ENCODE assay signal across 20 cellular contexts in genomic region chr17:22300731-22301352, GRCh38.
"Had no signal": no experiment of that assay in that cellular context is flagged by ENCODE, and none has a peak within 500 bp of the region (broad histone marks: within the 10 kb centered on the region; RNA-seq: fewer than 3 reads in every experiment).

No MANE protein-coding gene starts in this region.

- H3K9ac ChIP-seq: parathyroid adenoma had no signal

- H3K79me2 ChIP-seq: parathyroid adenoma had no signal

- H3K4me1 ChIP-seq: gastroesophageal sphincter, left ventricle myocardium inferior, parathyroid adenoma, prostate gland, right lobe of liver, tibial nerve had no signal

- H3K27ac ChIP-seq: gastroesophageal sphincter, left ventricle myocardium inferior, parathyroid adenoma, prostate gland, right lobe of liver, tibial nerve had no signal

- H3K4me3 ChIP-seq: gastroesophageal sphincter, left ventricle myocardium inferior, lung, prostate gland, right lobe of liver, tibial nerve had no signal

- H3K27me3 ChIP-seq: right lobe of liver, tibial nerve had no signal

- DNase-seq: cortex of kidney; effector memory CD4-positive, alpha-beta T cell; foreskin fibroblast; glutamatergic neuron; immature natural killer cell; left ventricle myocardium inferior; mesenchymal stem cell; naive B cell; retina; right lobe of liver; stimulated activated CD4-positive, alpha-beta T cell treated with anti-CD3 and anti-CD28 coated beads, Interleukin-15, amount 100 ng/mL, for 24 hours; stimulated activated CD4-positive, alpha-beta T cell treated with anti-CD3 and anti-CD28 coated beads, Interleukin-1b, Interleukin-23, amount 100 ng/mL, for 48 hours; stimulated activated CD4-positive, alpha-beta T cell treated with anti-CD3 and anti-CD28 coated beads, Interleukin-4, amount 100 ng/mL, for 24 hours had no signal

- H3K9me3 ChIP-seq: gastroesophageal sphincter, prostate gland, right lobe of liver had no signal

- H2AFZ ChIP-seq: parathyroid adenoma had no signal

- H3K36me3 ChIP-seq: gastroesophageal sphincter, left ventricle myocardium inferior, prostate gland, right lobe of liver, tibial nerve had no signal

- ATAC-seq: esophagus mucosa; gastroesophageal sphincter; right lobe of liver; stimulated activated memory B cell treated with anti-CD40 and anti-IgM and Interleukin-4, amounts not matched to agents 10 μg/mL and 1 μg/mL and 100 μg/mL, for 72 hours had no signal
